ENCODE assay signal across 20 cellular contexts in genomic region chr6:9064156-9064555, GRCh38.
"Had no signal": no experiment of that assay in that cellular context is flagged by ENCODE, and none has a peak within 500 bp of the region (broad histone marks: within the 10 kb centered on the region; RNA-seq: fewer than 3 reads in every experiment).

No MANE protein-coding gene starts in this region.

- FAIRE-seq: endothelial cell of umbilical vein, TTC549, urothelium cell line had no signal

- H3K36me3 ChIP-seq: brain microvascular endothelial cell, gastrocnemius medialis, heart left ventricle, lower lobe of right lung, ovary, tibial artery had no signal

- DNase-seq: activated CD4-positive, alpha-beta T cell treated with anti-CD3 and anti-CD28 coated beads, Interleukin-2, amount 10 ng/mL, durations not matched to agents 7 days and 5 days; activated CD8-positive, alpha-beta memory T cell treated with anti-CD3 and anti-CD28 coated beads for 24 hours; activated naive CD4-positive, alpha-beta T cell treated with Interleukin-2 at 50 U/mL for 16 hours; anterior cingulate cortex; brain microvascular endothelial cell; cerebellar nuclear complex; effector CD8-positive, alpha-beta T cell; gastrocnemius medialis; heart left ventricle; left cardiac atrium; lower lobe of right lung; ovary; stimulated activated CD4-positive, alpha-beta T cell treated with anti-CD3 and anti-CD28 coated beads, Interleukin-15, amount 100 ng/mL, for 24 hours; stimulated activated CD4-positive, alpha-beta T cell treated with anti-CD3 and anti-CD28 coated beads, Interleukin-4, amount 100 ng/mL, for 1 hour; stimulated activated naive B cell treated with anti-CD40 and anti-IgM and Interleukin-4, amounts not matched to agents 10 μg/mL and 1 μg/mL and 100 μg/mL, for 72 hours; T-helper 2 cell; tibial artery had no signal

- H3K27ac ChIP-seq: brain microvascular endothelial cell, gastrocnemius medialis, heart left ventricle, lower lobe of right lung, ovary, tibial artery had no signal

- H3K4me3 ChIP-seq: gastrocnemius medialis, heart left ventricle, lower lobe of right lung, ovary, tibial artery had no signal

- H3K27me3 ChIP-seq: brain microvascular endothelial cell, gastrocnemius medialis, heart left ventricle, ovary, tibial artery had no signal

- H3K4me1 ChIP-seq: gastrocnemius medialis, heart left ventricle, lower lobe of right lung, tibial artery had no signal

- H3K9me3 ChIP-seq: gastrocnemius medialis, lower lobe of right lung, ovary, tibial artery had no signal
